In genomic region chr2:211455225-211455841, GRCh38 we compare ENCODE assay signal across 8 cellular contexts.
DNase-seq lines count a peak whose midpoint lies in the region; ATAC-seq and TF ChIP-seq lines count a peak whose summit lies in the region.

No MANE protein-coding gene starts in this region.

- H3K4me3 Mint-ChIP-seq in nephron: peak overlapping the region; percentile 29 to 53 (median 31)
- H3K4me3 Mint-ChIP-seq in effector memory CD8-positive, alpha-beta T cell: no peak overlapping the region

- H3K36me3 Mint-ChIP-seq in nephron (ENCODE audit: low read depth): peaks cover 4% of the 10 kb centered on the region
- no peaks in the 10 kb centered on the region for H3K36me3 Mint-ChIP-seq in effector memory CD8-positive, alpha-beta T cell (ENCODE audit: insufficient read depth)

- TF ChIP-seq POLR2A in erythroblast (IDR thresholded peaks at IDR 0.05; ENCODE audit: low read length): no peak

- peak; percentile 6 for DNase-seq in activated naive CD4-positive, alpha-beta T cell treated with Interleukin-2 at 50 U/mL for 16 hours
- DNase-seq in activated naive CD4-positive, alpha-beta T cell (lab: John Stamatoyannopoulos, UW): no peak
- peak; percentile 1 to 14 for DNase-seq in Kasumi-1 (lab: John Stamatoyannopoulos, UW)
- peak; percentile 66 for DNase-seq in SK-MEL-5 (ENCODE audit: low read depth, low spot score)
- DNase-seq in erythroblast (lab: John Stamatoyannopoulos, UW): peak; percentile 19 to 51
- DNase-seq in effector memory CD8-positive, alpha-beta T cell: no peak

- peak; percentile 95 to 98 (median 95) for TF ChIP-seq CTCF in nephron (IDR thresholded peaks at IDR 0.05; ENCODE audit: unreplicated experiment in 3 of 3)

- no peaks in the 10 kb centered on the region for H3K27me3 Mint-ChIP-seq in nephron (ENCODE audit: low read depth)
- no peaks in the 10 kb centered on the region for H3K27me3 Mint-ChIP-seq in effector memory CD8-positive, alpha-beta T cell

- peaks cover 17% of the 10 kb centered on the region for H3K4me1 Mint-ChIP-seq in nephron
- no peaks in the 10 kb centered on the region for H3K4me1 Mint-ChIP-seq in effector memory CD8-positive, alpha-beta T cell (ENCODE audit: low read depth in 2 of 2)

- H3K27ac Mint-ChIP-seq in nephron: peak overlapping the region; percentile 54 to 83 (median 56)
- no peak overlapping the region for H3K27ac Mint-ChIP-seq in effector memory CD8-positive, alpha-beta T cell

- peak; percentile 71 for ATAC-seq in GM21717 (IDR thresholded peaks at IDR 0.05; ENCODE audit: unreplicated experiment)
- ATAC-seq in effector memory CD8-positive, alpha-beta T cell (replicated peaks): no peak

- H3K9me3 Mint-ChIP-seq in nephron: no peaks in the 10 kb centered on the region
- peaks cover 0 to 6% of the 10 kb centered on the region in 2 donors for H3K9me3 Mint-ChIP-seq in effector memory CD8-positive, alpha-beta T cell

- in situ Hi-C loops in SK-MEL-5 (cut with HindIII; ENCODE audit: low pct_unique_long_range_greater_than_20kb, low sequenced_read_pairs): no loop called here

Comparison
In these comparisons a context has a peak if more than half of its experiments do, and no peak if none do; other contexts are left out.
1. DNase-seq: peak in activated naive CD4-positive, alpha-beta T cell treated with Interleukin-2 at 50 U/mL for 16 hours (single experiment), Kasumi-1 (2 of 2), SK-MEL-5 (single experiment) and erythroblast (2 of 2); none in activated naive CD4-positive, alpha-beta T cell (0 of 4) and effector memory CD8-positive, alpha-beta T cell (0 of 3).
2. H3K27ac Mint-ChIP-seq: peak in nephron (3 of 3); none in effector memory CD8-positive, alpha-beta T cell (0 of 2).
3. H3K4me3 Mint-ChIP-seq: peak in nephron (3 of 3); none in effector memory CD8-positive, alpha-beta T cell (0 of 2).